ENCODE assay signal across 16 cellular contexts in the genomic region with DNA sequence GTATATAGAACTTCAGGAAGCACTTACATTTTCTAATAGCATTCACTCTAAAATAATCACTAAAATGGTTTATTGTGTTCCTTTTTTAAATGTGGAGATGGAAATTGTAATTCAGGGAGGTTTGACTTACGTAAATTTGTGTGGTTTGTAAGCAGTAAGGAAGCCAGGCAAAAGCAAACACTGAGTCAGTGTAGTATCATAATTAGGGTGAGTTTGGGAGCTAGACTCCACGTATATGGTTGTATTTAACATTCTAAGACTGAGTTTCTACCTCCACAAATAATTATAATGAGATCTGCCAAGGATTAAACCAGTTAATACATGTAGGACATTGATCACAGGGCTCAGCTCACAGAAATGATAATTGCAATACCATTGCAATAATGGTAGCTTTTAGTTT.
DNase-seq lines count a peak whose midpoint lies in the region; ATAC-seq, FAIRE-seq and TF ChIP-seq lines count a peak whose summit lies in the region.
"Had no signal": no experiment of that assay in that cellular context is flagged by ENCODE, and none has a peak within 500 bp of the region (broad histone marks: within the 10 kb centered on the region; RNA-seq: fewer than 3 reads in every experiment).

No MANE protein-coding gene starts in this region.

- H3K23me2 ChIP-seq in H1 (ENCODE audit: low read depth, low read length) = no peaks in the 10 kb centered on the region

- peak overlapping the region; percentile 45 for H4K5ac ChIP-seq in H1 (ENCODE audit: insufficient read length, low read depth, low read length)

- H3K36me3 ChIP-seq in PC-3 (ENCODE audit: low read depth, low read length) = no peaks in the 10 kb centered on the region
- H3K36me3 ChIP-seq in H1 (ENCODE audit: control insufficient read depth in 2 of 4, insufficient read depth in 4 of 4, low read length in 3 of 4) = no peaks in the 10 kb centered on the region
- H3K36me3 ChIP-seq: BLaER1 had no signal

- H2AFZ ChIP-seq in PC-3 (ENCODE audit: low read length) (no peak overlapping the region), H1 (ENCODE audit: low read length) (peak overlapping the region; percentile 5; the same call in 1 of the 2 replicates)
- H2AFZ ChIP-seq: GM23248 had no signal

- no peak overlapping the region for H3K14ac ChIP-seq in H1 (ENCODE audit: insufficient read length)

- H3K4me3 ChIP-seq in PC-3 (ENCODE audit: low read length) = no peak overlapping the region
- H3K4me3 ChIP-seq in H1 (ENCODE audit: extremely low read depth in 1 of 4, insufficient read depth in 2 of 4, low read depth in 3 of 4, low read length in 4 of 4) = no peak overlapping the region
- H3K4me3 ChIP-seq: BLaER1, GM12878, GM23248, K562 had no signal

- no peaks in the 10 kb centered on the region for H3K79me1 ChIP-seq in H1 (ENCODE audit: low read depth, low read length)

- H3K4me1 ChIP-seq in PC-3 (ENCODE audit: insufficient read depth, low read length) = no peaks in the 10 kb centered on the region
- H3K4me1 ChIP-seq in H1 (replicated peaks in 1 of 4; ENCODE audit: control insufficient read depth in 3 of 4, insufficient read depth in 4 of 4, low read length in 3 of 4) = peaks cover 0 to 5% (median 1%) of the 10 kb centered on the region in 4 experiments; a peak in 1 of 7 replicates
- H3K4me1 ChIP-seq: BLaER1 had no signal

- H3K9me3 Mint-ChIP-seq in effector memory CD8-positive, alpha-beta T cell = peaks cover 2 to 12% of the 10 kb centered on the region in 2 donors
- no peaks in the 10 kb centered on the region for H3K9me3 Mint-ChIP-seq in CD4-positive, alpha-beta T cell

- no peak overlapping the region for H3K56ac ChIP-seq in H1 (replicated peaks; ENCODE audit: insufficient read length, low read depth, low read length)

- no peak overlapping the region for H4K91ac ChIP-seq in H1 (replicated peaks; ENCODE audit: insufficient read length, low read length)

- no peak overlapping the region for H2BK12ac ChIP-seq in H1 (ENCODE audit: low read depth, low read length)

- H3K4me3 Mint-ChIP-seq in effector memory CD8-positive, alpha-beta T cell = no peak overlapping the region
- no peak overlapping the region for H3K4me3 Mint-ChIP-seq in CD4-positive, alpha-beta T cell

- H2BK15ac ChIP-seq in H1 (ENCODE audit: low read length) = no peak overlapping the region

- no peak overlapping the region for H3K4ac ChIP-seq in H1 (replicated peaks; ENCODE audit: insufficient read length, low read depth, low read length)

- no peak overlapping the region for H3K9ac ChIP-seq in PC-3 (ENCODE audit: low read length)
- no peak overlapping the region for H3K9ac ChIP-seq in H1 (replicated peaks in 1 of 4; ENCODE audit: extremely low read depth in 1 of 4, low read depth in 3 of 4, low read length in 3 of 4)
- H3K9ac ChIP-seq: BLaER1, GM23248 had no signal

- H3K4me1 Mint-ChIP-seq in effector memory CD8-positive, alpha-beta T cell (ENCODE audit: low read depth in 2 of 2) = no peaks in the 10 kb centered on the region
- H3K4me1 Mint-ChIP-seq in CD4-positive, alpha-beta T cell (ENCODE audit: low read depth) = no peaks in the 10 kb centered on the region

- no peak overlapping the region for H3K18ac ChIP-seq in H1 (ENCODE audit: extremely low read depth, low read length)

- H3K27ac Mint-ChIP-seq in effector memory CD8-positive, alpha-beta T cell = no peak overlapping the region
- H3K27ac Mint-ChIP-seq in CD4-positive, alpha-beta T cell = no peak overlapping the region

- FAIRE-seq in H1 (lab: Jason Lieb, UNC) = no peak
- FAIRE-seq: GM12878, GM18507, K562 had no signal

- no peaks in the 10 kb centered on the region for H3K27me3 Mint-ChIP-seq in effector memory CD8-positive, alpha-beta T cell
- no peaks in the 10 kb centered on the region for H3K27me3 Mint-ChIP-seq in CD4-positive, alpha-beta T cell

- H4K8ac ChIP-seq in H1 (ENCODE audit: extremely low read depth, insufficient read depth, low read length) = no peak overlapping the region

- no TSS peak for BruUV-seq in PC-3 (replicated peaks; lab: Mats Ljungman, UMichigan)

- no peak overlapping the region for H3K23ac ChIP-seq in H1 (ENCODE audit: insufficient read length)

- intact Hi-C loops in PC-3 (cut with micrococcal nuclease) = no loop called here
- intact Hi-C loops in CD4-positive, alpha-beta T cell (cut with DNase I, micrococcal nuclease) = no loop called here

- 85% methylated on average over 2 of the region's 2 CpGs; no CpG with 5 or more reads in 1 of the 2 experiments for WGBS in H1 (ENCODE audit: extremely low coverage in 1 of 2, insufficient coverage in 1 of 2, insufficient read length in 1 of 2, insufficient replicate concordance in 2 of 2, low coverage in 1 of 2, low lambda C conversion rate in 2 of 2, missing lambda C conversion rate in 1 of 2), 2 experiments

- no peak for TF ChIP-seq CTCF in PC-3 (conservative IDR thresholded peaks at IDR 0.05; ENCODE audit: low read depth, low read length)
- TF ChIP-seq CTCF in H1 (IDR thresholded peaks at IDR 0.05; ENCODE audit: control extremely low read depth in 1 of 3, insufficient read depth in 1 of 3, low read depth in 1 of 3, low read length in 3 of 3) = no peak
- TF ChIP-seq CTCF in CD4-positive, alpha-beta T cell (IDR thresholded peaks at IDR 0.05) = no peak

- no peak for TF ChIP-seq RAD21 in H1 (IDR thresholded peaks at IDR 0.05 in 1 of 2, conservative IDR thresholded peaks at IDR 0.05 in 1 of 2; ENCODE audit: low read depth in 2 of 2, low read length in 2 of 2)

- peaks cover 31% of the 10 kb centered on the region for H3K9me3 ChIP-seq in PC-3 (ENCODE audit: low read length)
- H3K9me3 ChIP-seq in H1 (ENCODE audit: insufficient read depth in 2 of 2, low read depth in 1 of 2, low read length in 1 of 2) = no peaks in the 10 kb centered on the region
- no peaks in the 10 kb centered on the region for H3K9me3 ChIP-seq in CD4-positive, alpha-beta T cell (ENCODE audit: control insufficient read depth, low read length)
- H3K9me3 ChIP-seq: BLaER1 had no signal

- POLR2A ChIA-PET in PC-3 (lab: Charles Lee; ENCODE audit: unreplicated experiment) (no interaction called here), H1 (lab: Charles Lee; ENCODE audit: partially characterized antibody) (no interaction called here)
- POLR2A ChIA-PET in CD4-positive, alpha-beta T cell (lab: Charles Lee) = no interaction called here

- no peak for TF ChIP-seq EP300 in H1 (IDR thresholded peaks at IDR 0.05; ENCODE audit: borderline replicate concordance in 1 of 2, low read depth in 2 of 2, low read length in 2 of 2)

- H3K79me2 ChIP-seq in PC-3 (ENCODE audit: low read length) (no peaks in the 10 kb centered on the region), H1 (ENCODE audit: control insufficient read depth in 1 of 2, insufficient read depth in 2 of 2, low read length in 2 of 2) (no peaks in the 10 kb centered on the region)

- H2BK5ac ChIP-seq in H1 (ENCODE audit: low read depth, low read length) = no peak overlapping the region

- H3K4me2 ChIP-seq in PC-3 (ENCODE audit: low read length) (no peak overlapping the region), H1 (ENCODE audit: insufficient read depth in 1 of 2, low read depth in 2 of 2, low read length in 2 of 2) (no peak overlapping the region)
- H3K4me2 ChIP-seq: BLaER1 had no signal

- H3K27me3 ChIP-seq in PC-3 (ENCODE audit: low read length) (no peaks in the 10 kb centered on the region), H1 (replicated peaks in 1 of 4; ENCODE audit: control insufficient read depth in 3 of 4, extremely low read depth in 1 of 4, insufficient read depth in 3 of 4, low read length in 3 of 4) (no peaks in the 10 kb centered on the region; a peak in 1 of 7 replicates)
- H3K27me3 ChIP-seq in CD4-positive, alpha-beta T cell (ENCODE audit: control insufficient read depth, insufficient read depth, low read length) = no peaks in the 10 kb centered on the region
- H3K27me3 ChIP-seq: BLaER1 had no signal

- CTCF ChIA-PET in PC-3 (lab: Charles Lee) (no interaction called here), H1 (lab: Charles Lee; ENCODE audit: partially characterized antibody) (no interaction called here)
- CTCF ChIA-PET in CD4-positive, alpha-beta T cell (lab: Charles Lee) = no interaction called here

- TF ChIP-seq POLR2A in H1 (IDR thresholded peaks at IDR 0.05; ENCODE audit: control extremely low read depth in 1 of 2, low read depth in 2 of 2, low read length in 2 of 2) = no peak

- DNase-seq in NCI-H82 (lab: John Stamatoyannopoulos, UW) (peak; percentile 28), NCI-H82 treated with DMSO at 0.1 percent for 48 hours (lab: John Stamatoyannopoulos, UW; ENCODE audit: unreplicated experiment) (no peak), PC-3 (peak; percentile 49), H1 (ENCODE audit: low read depth in 1 of 2, low spot score in 2 of 2) (no peak), NCI-H1092 (lab: John Stamatoyannopoulos, UW) (no peak)
- DNase-seq in effector memory CD8-positive, alpha-beta T cell = no peak
- no peak for DNase-seq in CD4-positive, alpha-beta T cell
- DNase-seq: AML-193, GM23248, H7 had no signal

- H3F3A ChIP-seq in PC-3 (ENCODE audit: low read length, unreplicated experiment) = no peaks in the 10 kb centered on the region

- H2BK20ac ChIP-seq in H1 (ENCODE audit: low read length) = no peak overlapping the region

- H4K20me1 ChIP-seq in PC-3 (ENCODE audit: low read length) = no peaks in the 10 kb centered on the region
- H4K20me1 ChIP-seq in H1 (replicated peaks in 1 of 2; ENCODE audit: control insufficient read depth in 1 of 2, insufficient read depth in 2 of 2, low read length in 2 of 2) = no peaks in the 10 kb centered on the region
- H4K20me1 ChIP-seq: BLaER1 had no signal

- no peak overlapping the region for H2AK5ac ChIP-seq in H1 (ENCODE audit: low read depth, low read length)

- ATAC-seq in PC-3 (no peak), HG03280 (IDR thresholded peaks at IDR 0.05; ENCODE audit: unreplicated experiment) (no peak)
- no peak for ATAC-seq in effector memory CD8-positive, alpha-beta T cell (replicated peaks)
- no peak for ATAC-seq in CD4-positive, alpha-beta T cell (ENCODE audit: poor library complexity)
- ATAC-seq: GM12878, K562 had no signal

- H3K27ac ChIP-seq in PC-3 (ENCODE audit: low read length) (peak overlapping the region; percentile 52), H1 (ENCODE audit: low read depth, low read length) (no peak overlapping the region)
- H3K27ac ChIP-seq in CD4-positive, alpha-beta T cell (ENCODE audit: low read depth, low read length) = no peak overlapping the region
- H3K27ac ChIP-seq: 22Rv1, BLaER1, GM23248 had no signal

- no peak overlapping the region for H2BK120ac ChIP-seq in H1 (replicated peaks; ENCODE audit: low read depth, low read length)

- H3K9me2 ChIP-seq in PC-3 (replicated peaks; ENCODE audit: low read length) = no peaks in the 10 kb centered on the region

- no peaks in the 10 kb centered on the region for H3K36me3 Mint-ChIP-seq in effector memory CD8-positive, alpha-beta T cell (ENCODE audit: insufficient read depth)
- no peaks in the 10 kb centered on the region for H3K36me3 Mint-ChIP-seq in CD4-positive, alpha-beta T cell (ENCODE audit: low read depth)

TF ChIP-seq in H1, 55 proteins besides CTCF, POLR2A, EP300 and RAD21 (continues in another document):
- no peak for TF ChIP-seq CHD2 (IDR thresholded peaks at IDR 0.05; ENCODE audit: low read length)
- no peak for TF ChIP-seq ASH2L (IDR thresholded peaks at IDR 0.05; ENCODE audit: low read length)
- no peak for TF ChIP-seq CBX5 (IDR thresholded peaks at IDR 0.05; ENCODE audit: low read depth, low read length)
- no peak for TF ChIP-seq HDAC6 (IDR thresholded peaks at IDR 0.05; ENCODE audit: low read depth, low read length)
- no peak for TF ChIP-seq ZNF274 (IDR thresholded peaks at IDR 0.05; ENCODE audit: borderline replicate concordance, extremely low read depth, low read length)

Comparison
In these comparisons a context has a peak if more than half of its experiments do, and no peak if none do; other contexts are left out.
1. DNase-seq: peak in NCI-H82 (single experiment) and PC-3 (single experiment); none in NCI-H82 treated with DMSO at 0.1 percent for 48 hours (single experiment), H1 (0 of 2), NCI-H1092 (single experiment), effector memory CD8-positive, alpha-beta T cell (0 of 3) and CD4-positive, alpha-beta T cell (0 of 10).